26 cellular contexts compared by ENCODE assay signal in genomic region chr18:37499008-37499407, GRCh38.
A peak's percentile ranks its signal among the peaks of the same experiment; 100 is the strongest.
DNase-seq lines count a peak whose midpoint lies in the region; TF ChIP-seq lines count a peak whose summit lies in the region.
"Had no signal": no experiment of that assay in that cellular context is flagged by ENCODE, and none has a peak within 500 bp of the region (broad histone marks: within the 10 kb centered on the region; RNA-seq: fewer than 3 reads in every experiment).

No MANE protein-coding gene starts in this region.

- H3K27ac Mint-ChIP-seq in brain: peak overlapping the region in 4 of 5 experiments; percentile 11 to 78 (median 45)
- H3K27ac Mint-ChIP-seq in type B pancreatic cell: peak overlapping the region; percentile 24
- H3K27ac Mint-ChIP-seq: activated naive CD8-positive, alpha-beta T cell; mesothelial cell of epicardium; natural killer cell treated with Interleukin-12 subunit alpha and Interleukin-12 subunit beta and Interleukin-15 and Interleukin-18, amount 100 ng/mL, for 72 hours; stimulated activated effector memory CD8-positive, alpha-beta T cell treated with anti-CD3 and anti-CD28 coated beads, Interleukin-12 subunit alpha, Interleukin-12 subunit beta, amount 100 ng/mL, for 72 hours; WTC11 had no signal

- H3K36me3 Mint-ChIP-seq in brain: peaks cover 8% of the 10 kb centered on the region
- H3K36me3 Mint-ChIP-seq in type B pancreatic cell: no peaks in the 10 kb centered on the region
- H3K36me3 Mint-ChIP-seq: activated naive CD8-positive, alpha-beta T cell; mesothelial cell of epicardium; natural killer cell treated with Interleukin-12 subunit alpha and Interleukin-12 subunit beta and Interleukin-15 and Interleukin-18, amount 100 ng/mL, for 72 hours; stimulated activated effector memory CD8-positive, alpha-beta T cell treated with anti-CD3 and anti-CD28 coated beads, Interleukin-12 subunit alpha, Interleukin-12 subunit beta, amount 100 ng/mL, for 72 hours; WTC11 had no signal

- no peaks in the 10 kb centered on the region for H3K9me3 Mint-ChIP-seq in brain
- no peaks in the 10 kb centered on the region for H3K9me3 Mint-ChIP-seq in type B pancreatic cell
- H3K9me3 Mint-ChIP-seq: mesothelial cell of epicardium; natural killer cell treated with Interleukin-12 subunit alpha and Interleukin-12 subunit beta and Interleukin-15 and Interleukin-18, amount 100 ng/mL, for 72 hours; stimulated activated effector memory CD8-positive, alpha-beta T cell treated with anti-CD3 and anti-CD28 coated beads, Interleukin-12 subunit alpha, Interleukin-12 subunit beta, amount 100 ng/mL, for 72 hours; WTC11 had no signal

- H3K4me3 Mint-ChIP-seq in brain (peak overlapping the region in 1 of 5 experiments; percentile 3), type B pancreatic cell (no peak overlapping the region)
- H3K4me3 Mint-ChIP-seq: activated naive CD8-positive, alpha-beta T cell; effector memory CD8-positive, alpha-beta T cell; mesothelial cell of epicardium; natural killer cell treated with Interleukin-12 subunit alpha and Interleukin-12 subunit beta and Interleukin-15 and Interleukin-18, amount 100 ng/mL, for 72 hours; stimulated activated effector memory CD8-positive, alpha-beta T cell treated with anti-CD3 and anti-CD28 coated beads, Interleukin-12 subunit alpha, Interleukin-12 subunit beta, amount 100 ng/mL, for 72 hours; WTC11 had no signal

- H3K4me1 Mint-ChIP-seq in brain (peaks cover 45% of the 10 kb centered on the region), type B pancreatic cell (ENCODE audit: unreplicated experiment) (peaks cover 23% of the 10 kb centered on the region)
- H3K4me1 Mint-ChIP-seq: stimulated activated effector memory CD8-positive, alpha-beta T cell treated with anti-CD3 and anti-CD28 coated beads, Interleukin-12 subunit alpha, Interleukin-12 subunit beta, amount 100 ng/mL, for 72 hours had no signal

- DNase-seq in NCI-H82 (lab: John Stamatoyannopoulos, UW): peak; percentile 63
- DNase-seq in NCI-H82 treated with DMSO at 0.1 percent for 48 hours (lab: John Stamatoyannopoulos, UW; ENCODE audit: unreplicated experiment): no peak
- DNase-seq in NCI-H2171 (lab: John Stamatoyannopoulos, UW): peak; percentile 58
- no peak for DNase-seq in type B pancreatic cell (ENCODE audit: extremely low spot score, unreplicated experiment)
- DNase-seq in activated CD4-positive, CD25-positive, alpha-beta regulatory T cell treated with anti-CD3 and anti-CD28 coated beads, Interleukin-2, amount 50 U/mL, for 72 hours: no peak
- no peak for DNase-seq in AG08396 (ENCODE audit: low spot score)
- DNase-seq in LoVo (ENCODE audit: low spot score): no peak
- DNase-seq: activated CD4-positive, alpha-beta T cell treated with anti-CD3 and anti-CD28 coated beads, Interleukin-2, amount 50 U/mL, for 48 hours; activated CD8-positive, alpha-beta memory T cell treated with anti-CD3 and anti-CD28 coated beads, Interleukin-2, amount 50 U/mL, for 48 hours; colonic mucosa; effector memory CD8-positive, alpha-beta T cell; HCEC 1CT; hypothalamus; Kasumi-1; left lung; NCI-H2029 treated with DMSO at 0.1 percent for 48 hours; NK-92 treated with Interleukin-12 subunit alpha and Interleukin-12 subunit beta, amount 100 ng/mL, for 24 hours; SHP77 treated with DMSO at 0.1 percent for 48 hours; SW 1271; T1000 had no signal

- H3K27me3 Mint-ChIP-seq in brain (peaks cover 9% of the 10 kb centered on the region), type B pancreatic cell (peaks cover 3% of the 10 kb centered on the region)

- no peak for TF ChIP-seq CTCF in brain (conservative IDR thresholded peaks at IDR 0.05)
- TF ChIP-seq CTCF in type B pancreatic cell (conservative IDR thresholded peaks at IDR 0.05): no peak

Comparison
In these comparisons a context has a peak if more than half of its experiments do, and no peak if none do; other contexts are left out.
1. DNase-seq: peak in NCI-H82 (single experiment) and NCI-H2171 (single experiment); none in NCI-H82 treated with DMSO at 0.1 percent for 48 hours (single experiment), type B pancreatic cell (single experiment), activated CD4-positive, CD25-positive, alpha-beta regulatory T cell treated with anti-CD3 and anti-CD28 coated beads, Interleukin-2, amount 50 U/mL, for 72 hours (single experiment), AG08396 (single experiment) and LoVo (single experiment).